8 cellular contexts compared by ENCODE assay signal in the genomic region with DNA sequence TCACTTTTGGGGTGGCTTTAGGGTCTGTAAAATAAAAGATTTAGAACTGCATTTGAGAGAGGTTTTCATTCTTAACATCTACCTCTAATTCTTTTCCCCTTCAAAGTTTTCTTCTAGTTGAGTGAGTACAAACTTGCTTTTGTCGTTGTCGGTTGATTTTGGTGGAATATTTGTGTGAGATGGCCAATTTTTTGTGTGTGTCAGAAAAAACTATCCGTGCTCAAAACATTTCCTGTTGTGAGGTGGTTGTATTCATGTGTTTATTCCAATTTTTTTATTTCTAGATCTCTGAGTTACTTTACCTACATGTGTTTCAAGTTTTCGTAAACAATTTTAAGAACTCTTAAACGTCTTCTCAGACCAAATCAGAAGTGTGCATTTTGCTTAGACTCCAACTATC. TPM values are rescaled to one million over a fixed set of nuclear protein-coding genes. Genes with fewer than 3 reads are reported as not detected.
DNase-seq lines count a peak whose midpoint lies in the region; ATAC-seq and TF ChIP-seq lines count a peak whose summit lies in the region.

No MANE protein-coding gene starts in this region.

- TF ChIP-seq CTCF in GM13977 (IDR thresholded peaks at IDR 0.05; ENCODE audit: extremely low read depth, insufficient read depth, missing control alignments): no peak

- H3K36me3 Mint-ChIP-seq in activated naive CD8-positive, alpha-beta T cell treated with anti-CD3 and anti-CD28 coated beads for 36 hours: peaks cover 17% of the 10 kb centered on the region
- H3K36me3 Mint-ChIP-seq in stimulated activated memory B cell treated with anti-CD40 and anti-IgM and Interleukin-4, amounts not matched to agents 10 μg/mL and 1 μg/mL and 100 μg/mL, for 72 hours: peaks cover 4% of the 10 kb centered on the region

- ATAC-seq in stimulated activated memory B cell treated with anti-CD40 and anti-IgM and Interleukin-4, amounts not matched to agents 10 μg/mL and 1 μg/mL and 100 μg/mL, for 72 hours: no peak

- peak overlapping the region; percentile 92 for H3K4me3 Mint-ChIP-seq in activated naive CD8-positive, alpha-beta T cell treated with anti-CD3 and anti-CD28 coated beads for 36 hours
- H3K4me3 Mint-ChIP-seq in stimulated activated memory B cell treated with anti-CD40 and anti-IgM and Interleukin-4, amounts not matched to agents 10 μg/mL and 1 μg/mL and 100 μg/mL, for 72 hours: peak overlapping the region; percentile 97

- DNase-seq in activated naive CD8-positive, alpha-beta T cell treated with anti-CD3 and anti-CD28 coated beads for 36 hours: no peak
- DNase-seq in GM13977 (ENCODE audit: low spot score) (no peak), dermis blood vessel endothelial cell (no peak), NCI-H1048 (lab: John Stamatoyannopoulos, UW) (no peak), NCI-H446 (lab: John Stamatoyannopoulos, UW) (no peak)

- H3K27ac Mint-ChIP-seq in activated naive CD8-positive, alpha-beta T cell treated with anti-CD3 and anti-CD28 coated beads for 36 hours: peak overlapping the region; percentile 91
- peak overlapping the region; percentile 86 for H3K27ac Mint-ChIP-seq in stimulated activated memory B cell treated with anti-CD40 and anti-IgM and Interleukin-4, amounts not matched to agents 10 μg/mL and 1 μg/mL and 100 μg/mL, for 72 hours

- H3K27ac ChIP-seq in HUES6 (ENCODE audit: low read depth, low read length) (no peak overlapping the region), iPS-20b (ENCODE audit: low read length) (no peak overlapping the region)

- in situ Hi-C loops in GM13977 (cut with MboI; ENCODE audit: low pct_unique_long_range_greater_than_20kb, low sequenced_read_pairs, unreplicated experiment): loop anchor here (5.0 to 25.0 kb wide), 2 partner anchors 237 to 313 kb away; no protein-coding TSS in a partner anchor

- H3K9me3 ChIP-seq in HUES6 (ENCODE audit: control insufficient read depth, insufficient read depth, low read depth, low read length) (no peaks in the 10 kb centered on the region), iPS-20b (ENCODE audit: insufficient read depth, low read depth, low read length) (peaks cover 6% of the 10 kb centered on the region; the same call in 1 of the 2 replicates)

- H3K27me3 ChIP-seq in HUES6 (ENCODE audit: control insufficient read depth, insufficient read depth, low read length): peaks cover 28% of the 10 kb centered on the region
- peaks cover 35% of the 10 kb centered on the region for H3K27me3 ChIP-seq in iPS-20b (ENCODE audit: insufficient read depth, low read length)

- H3K4me1 ChIP-seq in HUES6 (ENCODE audit: control insufficient read depth, insufficient read depth, low read length) (peaks cover 13% of the 10 kb centered on the region; the same call in 1 of the 2 replicates), iPS-20b (ENCODE audit: insufficient read depth, low read length) (peaks cover 19% of the 10 kb centered on the region; the same call in 1 of the 2 replicates)

- H3K9me3 Mint-ChIP-seq in activated naive CD8-positive, alpha-beta T cell treated with anti-CD3 and anti-CD28 coated beads for 36 hours: peaks cover 3% of the 10 kb centered on the region
- H3K9me3 Mint-ChIP-seq in stimulated activated memory B cell treated with anti-CD40 and anti-IgM and Interleukin-4, amounts not matched to agents 10 μg/mL and 1 μg/mL and 100 μg/mL, for 72 hours: peaks cover 6% of the 10 kb centered on the region

- H3K4me1 Mint-ChIP-seq in activated naive CD8-positive, alpha-beta T cell treated with anti-CD3 and anti-CD28 coated beads for 36 hours: peaks cover 41% of the 10 kb centered on the region
- peaks cover 37% of the 10 kb centered on the region for H3K4me1 Mint-ChIP-seq in stimulated activated memory B cell treated with anti-CD40 and anti-IgM and Interleukin-4, amounts not matched to agents 10 μg/mL and 1 μg/mL and 100 μg/mL, for 72 hours

- H3K9ac ChIP-seq in HUES6 (ENCODE audit: low read length): no peak overlapping the region
- peak overlapping the region; percentile 50; the same call in 1 of the 2 replicates for H3K9ac ChIP-seq in iPS-20b (ENCODE audit: low read depth, low read length)

- H3K36me3 ChIP-seq in HUES6 (ENCODE audit: control insufficient read depth, insufficient read depth, low read length): no peaks in the 10 kb centered on the region
- H3K36me3 ChIP-seq in iPS-20b (ENCODE audit: insufficient read depth, low read depth, low read length): no peaks in the 10 kb centered on the region

- H3K27me3 Mint-ChIP-seq in activated naive CD8-positive, alpha-beta T cell treated with anti-CD3 and anti-CD28 coated beads for 36 hours: no peaks in the 10 kb centered on the region
- no peaks in the 10 kb centered on the region for H3K27me3 Mint-ChIP-seq in stimulated activated memory B cell treated with anti-CD40 and anti-IgM and Interleukin-4, amounts not matched to agents 10 μg/mL and 1 μg/mL and 100 μg/mL, for 72 hours

- H3K4me3 ChIP-seq in HUES6 (ENCODE audit: low read depth, low read length) (peak overlapping the region; percentile 76), iPS-20b (ENCODE audit: low read length) (peak overlapping the region; percentile 92)

RNA-seq across cellular contexts. Expression of a gene that starts 1.6 kb away (rescaled TPM):
- 10 to 100 TPM; 44.9 to 45.9 TPM for total RNA-seq in activated naive CD8-positive, alpha-beta T cell treated with anti-CD3 and anti-CD28 coated beads for 36 hours
- 142 and 189 TPM in 2 replicates for total RNA-seq in dermis blood vessel endothelial cell
